ENCODE assay signal across 33 cellular contexts in the genomic region with DNA sequence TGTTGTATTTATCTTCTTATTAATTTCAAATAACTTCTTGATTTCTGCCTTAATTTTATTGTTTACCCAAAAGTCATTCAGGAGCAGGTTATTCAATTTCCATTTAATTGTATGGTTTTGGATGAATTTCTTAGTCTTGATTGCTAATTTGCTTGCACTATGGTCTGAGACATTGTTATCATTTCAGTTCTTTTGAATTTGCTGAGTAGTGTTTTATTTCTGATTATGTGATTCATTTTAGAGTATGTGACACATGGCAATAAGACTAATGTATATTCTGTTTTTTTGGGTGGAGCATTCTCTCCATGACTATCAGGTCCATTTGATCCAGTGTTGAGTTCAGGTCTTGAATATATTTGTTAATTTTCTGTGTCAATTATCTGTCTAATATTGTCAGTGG.
"Had no signal": no experiment of that assay in that cellular context is flagged by ENCODE, and none has a peak within 500 bp of the region (broad histone marks: within the 10 kb centered on the region; RNA-seq: fewer than 3 reads in every experiment).

No MANE protein-coding gene starts in this region.

- DNase-seq: activated B cell treated with CpG ODN at 0.5 μM for 24 hours; activated CD4-positive, alpha-beta memory T cell treated with anti-CD3 and anti-CD28 coated beads for 36 hours; activated CD4-positive, alpha-beta T cell treated with anti-CD3 and anti-CD28 coated beads for 4 hours; activated CD4-positive, alpha-beta T cell treated with anti-CD3 and anti-CD28 coated beads, Interleukin-2, amount 10 ng/mL, durations not matched to agents 24 days and 14 days; activated CD4-positive, alpha-beta T cell treated with anti-CD3 and anti-CD28 coated beads, Interleukin-2, amount 50 U/mL, for 1 hour; activated CD4-positive, alpha-beta T cell treated with anti-CD3 and anti-CD28 coated beads, Interleukin-2, amount 50 U/mL, for 4 hours; activated CD4-positive, CD25-positive, alpha-beta regulatory T cell treated with anti-CD3 and anti-CD28 coated beads, Interleukin-2, amount 50 U/mL, for 72 hours; activated CD8-positive, alpha-beta memory T cell treated with anti-CD3 and anti-CD28 coated beads, Interleukin-2, amount 50 U/mL, for 4 hours; activated CD8-positive, alpha-beta T cell treated with anti-CD3 and anti-CD28 coated beads for 36 hours; activated effector memory CD4-positive, alpha-beta T cell treated with anti-CD3 and anti-CD28 coated beads, Interleukin-2, amount 50 U/mL, for 16 hours; activated gamma-delta T cell treated with Interleukin-2 at 50 U/mL for 16 hours; activated naive CD4-positive, alpha-beta T cell; activated naive CD4-positive, alpha-beta T cell treated with anti-CD3 and anti-CD28 coated beads for 36 hours; activated naive CD4-positive, alpha-beta T cell treated with anti-CD3 and anti-CD28 coated beads, Interleukin-2, amount 50 U/mL, for 16 hours; activated naive CD8-positive, alpha-beta T cell treated with anti-CD3 and anti-CD28 coated beads for 36 hours; activated T-cell treated with anti-CD3 and anti-CD28 coated beads for 4 hours; activated T-cell treated with anti-CD3 and anti-CD28 coated beads, Interleukin-2, amount 50 U/mL, for 1 hour; activated T-cell treated with anti-CD3 and anti-CD28 coated beads, Interleukin-2, amount 50 U/mL, for 4 hours; activated T-cell treated with anti-CD3 and anti-CD28 coated beads, Interleukin-2, amount 50 U/mL, for 72 hours; adrenal gland; amniotic stem cell; aorta; caudate nucleus; cerebellar nuclear complex; T-helper 1 cell; T-helper 2 cell; T-helper 9 cell had no signal

- ATAC-seq: activated CD8-positive, alpha-beta T cell treated with anti-CD3 and anti-CD28 coated beads for 36 hours; activated naive CD4-positive, alpha-beta T cell treated with anti-CD3 and anti-CD28 coated beads, Interleukin-2, amount 50 U/mL, for 72 hours; activated T-cell treated with anti-CD3 and anti-CD28 coated beads, Interleukin-2, amount 50 U/mL, for 4 hours; activated T-cell treated with anti-CD3 and anti-CD28 coated beads, Interleukin-2, amount 50 U/mL, for 72 hours; activated T-helper 17 cell treated with anti-CD3 and anti-CD28 coated beads, Interleukin-2, amount 50 U/mL, for 72 hours had no signal

- H3K4me1 ChIP-seq: adrenal gland had no signal

- H3K27ac ChIP-seq: adrenal gland, cardiac muscle cell, VCaP had no signal

- H3K4me3 ChIP-seq: adrenal gland, cardiac muscle cell had no signal

- H3K27me3 ChIP-seq: cardiac muscle cell had no signal

- H3K9me3 ChIP-seq: adrenal gland had no signal

- FAIRE-seq: bronchial epithelial cell, TTC549 had no signal

- H3K36me3 ChIP-seq: adrenal gland, cardiac muscle cell had no signal
